15 cellular contexts compared by ENCODE assay signal in genomic region chr5:146345578-146346366, GRCh38. TPM values are rescaled to one million over a fixed set of nuclear protein-coding genes. Genes with fewer than 3 reads are reported as not detected.
DNase-seq lines count a peak whose midpoint lies in the region; ATAC-seq and TF ChIP-seq lines count a peak whose summit lies in the region.
"Had no signal": no experiment of that assay in that cellular context is flagged by ENCODE, and none has a peak within 500 bp of the region (broad histone marks: within the 10 kb centered on the region; RNA-seq: fewer than 3 reads in every experiment).

No MANE protein-coding gene starts in this region.

- H3K36me3 Mint-ChIP-seq in CD8-positive, alpha-beta memory T cell: no peaks in the 10 kb centered on the region
- H3K36me3 Mint-ChIP-seq in effector memory CD8-positive, alpha-beta T cell (ENCODE audit: insufficient read depth): no peaks in the 10 kb centered on the region
- H3K36me3 Mint-ChIP-seq in nephron (ENCODE audit: low read depth): no peaks in the 10 kb centered on the region

- H3K27me3 Mint-ChIP-seq in CD8-positive, alpha-beta memory T cell: peaks cover 54 to 78% of the 10 kb centered on the region in 2 donors
- peaks cover 81 to 92% of the 10 kb centered on the region in 2 donors for H3K27me3 Mint-ChIP-seq in effector memory CD8-positive, alpha-beta T cell
- peaks cover 100% of the 10 kb centered on the region for H3K27me3 Mint-ChIP-seq in nephron (ENCODE audit: low read depth)

- no peak overlapping the region for H3K27ac Mint-ChIP-seq in CD8-positive, alpha-beta memory T cell
- H3K27ac Mint-ChIP-seq in effector memory CD8-positive, alpha-beta T cell: no peak overlapping the region
- H3K27ac Mint-ChIP-seq in nephron: no peak overlapping the region

- H3K9me3 Mint-ChIP-seq in CD8-positive, alpha-beta memory T cell: peaks cover 0 to 5% (median 0%) of the 10 kb centered on the region in 5 donors
- H3K9me3 Mint-ChIP-seq in effector memory CD8-positive, alpha-beta T cell: no peaks in the 10 kb centered on the region
- peaks cover 3% of the 10 kb centered on the region for H3K9me3 Mint-ChIP-seq in nephron

- CTCF ChIA-PET in CD8-positive, alpha-beta memory T cell (lab: Charles Lee): no interaction called here

- peak overlapping the region in 4 of 7 donors; percentile 15 to 45 (median 30) for H3K4me3 Mint-ChIP-seq in CD8-positive, alpha-beta memory T cell
- H3K4me3 Mint-ChIP-seq in effector memory CD8-positive, alpha-beta T cell: peak overlapping the region; percentile 49 to 53
- H3K4me3 Mint-ChIP-seq in nephron: peak overlapping the region; percentile 64 to 70 (median 66)

- peaks cover 24% of the 10 kb centered on the region for H3K27me3 ChIP-seq in CD8-positive, alpha-beta memory T cell (ENCODE audit: insufficient read depth, low read length, poor library complexity, severe bottlenecking)
- H3K27me3 ChIP-seq in HUES6 (ENCODE audit: control insufficient read depth, insufficient read depth, low read length) (peaks cover 98% of the 10 kb centered on the region), breast epithelium (peaks cover 5 to 60% of the 10 kb centered on the region in 2 donors)

- DNase-seq in CD8-positive, alpha-beta memory T cell: no peak
- DNase-seq in effector memory CD8-positive, alpha-beta T cell: no peak
- DNase-seq in breast epithelium (ENCODE audit: low spot score in 2 of 2): no peak
- no peak for DNase-seq in left lobe of liver (ENCODE audit: low spot score)
- DNase-seq: activated effector memory CD4-positive, alpha-beta T cell treated with anti-CD3 and anti-CD28 coated beads, Interleukin-2, amount 50 U/mL, for 16 hours; dorsolateral prefrontal cortex; head of caudate nucleus; NCI-H1436 had no signal

- no peaks in the 10 kb centered on the region for H3K4me1 ChIP-seq in CD8-positive, alpha-beta memory T cell (ENCODE audit: insufficient read depth, low read length)
- H3K4me1 ChIP-seq in HUES6 (ENCODE audit: control insufficient read depth, insufficient read depth, low read length): peaks cover 14% of the 10 kb centered on the region
- no peaks in the 10 kb centered on the region for H3K4me1 ChIP-seq in breast epithelium

- no peak overlapping the region for H3K9ac ChIP-seq in HUES6 (ENCODE audit: low read length)

- H3K9me3 ChIP-seq in CD8-positive, alpha-beta memory T cell (ENCODE audit: low read length): no peaks in the 10 kb centered on the region
- no peaks in the 10 kb centered on the region for H3K9me3 ChIP-seq in HUES6 (ENCODE audit: control insufficient read depth, insufficient read depth, low read depth, low read length)
- H3K9me3 ChIP-seq in breast epithelium: no peaks in the 10 kb centered on the region

- no peak for TF ChIP-seq POLR2A in breast epithelium (IDR thresholded peaks at IDR 0.05)

- POLR2A ChIA-PET in CD8-positive, alpha-beta memory T cell (lab: Charles Lee): no interaction called here

- TF ChIP-seq CTCF in nephron (IDR thresholded peaks at IDR 0.05; ENCODE audit: unreplicated experiment in 3 of 3) (no peak), breast epithelium (IDR thresholded peaks at IDR 0.05) (no peak)

- no peak overlapping the region for H3K4me3 ChIP-seq in CD8-positive, alpha-beta memory T cell (ENCODE audit: low read length)
- H3K4me3 ChIP-seq in HUES6 (ENCODE audit: low read depth, low read length) (peak overlapping the region; percentile 67), breast epithelium (peak overlapping the region in 1 of 3 donors; percentile 30)
- H3K4me3 ChIP-seq: GM12878 had no signal

- intact Hi-C loops in breast epithelium (cut with DNase I; ENCODE audit: low total_unique reads): no loop called here

- ATAC-seq in effector memory CD8-positive, alpha-beta T cell (replicated peaks): no peak
- ATAC-seq in esophagus mucosa (no peak), GM18873 (IDR thresholded peaks at IDR 0.05; ENCODE audit: low FRiP score, unreplicated experiment) (no peak), left lobe of liver (no peak)
- ATAC-seq: GM12878 had no signal

- no peaks in the 10 kb centered on the region for H3K36me3 ChIP-seq in CD8-positive, alpha-beta memory T cell (ENCODE audit: insufficient read depth, low read length)
- H3K36me3 ChIP-seq in HUES6 (ENCODE audit: control insufficient read depth, insufficient read depth, low read length) (no peaks in the 10 kb centered on the region), breast epithelium (no peaks in the 10 kb centered on the region)

- no peak overlapping the region for H3K27ac ChIP-seq in CD8-positive, alpha-beta memory T cell (ENCODE audit: low read depth, low read length)
- H3K27ac ChIP-seq in HUES6 (ENCODE audit: low read depth, low read length): no peak overlapping the region
- no peak overlapping the region for H3K27ac ChIP-seq in breast epithelium
- H3K27ac ChIP-seq: dorsolateral prefrontal cortex, VCaP had no signal

- H3K4me1 Mint-ChIP-seq in CD8-positive, alpha-beta memory T cell: peaks cover 12 to 30% (median 18%) of the 10 kb centered on the region in 3 donors
- H3K4me1 Mint-ChIP-seq in effector memory CD8-positive, alpha-beta T cell (ENCODE audit: low read depth in 2 of 2): peaks cover 6 to 12% of the 10 kb centered on the region in 2 donors
- peaks cover 16% of the 10 kb centered on the region for H3K4me1 Mint-ChIP-seq in nephron

RNA-seq across cellular contexts. Expression of gene POU4F3, which starts 7.1 kb away (rescaled TPM):
- total RNA-seq in CD8-positive, alpha-beta memory T cell: under 1 TPM in 1 of 2 experiments, not detected in 1; 0.11 TPM
- polyA plus RNA-seq in CD8-positive, alpha-beta memory T cell: not detected
- total RNA-seq in esophagus mucosa: not detected
- total RNA-seq in breast epithelium: under 1 TPM in 1 of 3 donors, not detected in 2; 0.15 TPM
- total RNA-seq in left lobe of liver: not detected
- total RNA-seq: RPMI7951 had no signal
